ENCODE assay signal across 9 cellular contexts in the genomic region with DNA sequence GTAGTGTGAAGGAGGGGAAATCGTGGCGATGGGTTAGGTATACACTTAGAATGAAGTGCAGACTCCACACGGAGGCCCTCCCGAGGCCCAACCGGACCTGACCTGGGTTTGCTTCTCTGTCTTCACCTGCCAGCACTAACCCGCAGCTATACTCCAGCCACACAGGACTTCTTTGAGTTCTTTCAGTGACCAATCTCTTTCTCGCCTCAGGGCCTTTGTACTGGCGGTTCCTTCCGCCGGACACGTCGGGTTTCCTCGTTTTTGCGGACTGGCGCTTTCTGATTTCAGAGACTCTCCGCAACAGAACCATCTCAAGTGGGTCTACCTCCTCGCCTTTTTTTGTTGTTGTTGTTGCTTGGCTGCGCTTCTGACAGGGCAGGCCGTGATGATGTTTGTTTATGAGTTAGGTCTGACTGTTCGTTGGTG. TPM values are rescaled to one million over a fixed set of nuclear protein-coding genes. Genes with fewer than 3 reads are reported as not detected.
DNase-seq lines count a peak whose midpoint lies in the region; ATAC-seq and TF ChIP-seq lines count a peak whose summit lies in the region.
"Had no signal": no experiment of that assay in that cellular context is flagged by ENCODE, and none has a peak within 500 bp of the region (broad histone marks: within the 10 kb centered on the region; RNA-seq: fewer than 3 reads in every experiment).

A gene with protein sequence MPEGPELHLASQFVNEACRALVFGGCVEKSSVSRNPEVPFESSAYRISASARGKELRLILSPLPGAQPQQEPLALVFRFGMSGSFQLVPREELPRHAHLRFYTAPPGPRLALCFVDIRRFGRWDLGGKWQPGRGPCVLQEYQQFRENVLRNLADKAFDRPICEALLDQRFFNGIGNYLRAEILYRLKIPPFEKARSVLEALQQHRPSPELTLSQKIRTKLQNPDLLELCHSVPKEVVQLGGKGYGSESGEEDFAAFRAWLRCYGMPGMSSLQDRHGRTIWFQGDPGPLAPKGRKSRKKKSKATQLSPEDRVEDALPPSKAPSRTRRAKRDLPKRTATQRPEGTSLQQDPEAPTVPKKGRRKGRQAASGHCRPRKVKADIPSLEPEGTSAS (plus strand): TSS at position 244 of the 426 bp plus-strand sequence. CDS start 1,867 bp downstream, outside the sequence.

- H3F3A ChIP-seq in SK-N-SH (replicated peaks; ENCODE audit: insufficient read depth): peaks cover 17% of the 10 kb centered on the region

- CTCF ChIA-PET in SK-N-SH (lab: Yijun Ruan, JAX): interaction anchor here (0.7 to 3.3 kb wide), 2 partner anchors 12 to 21 kb away, joined by 3 to 18 read pairs; partner anchors contain the start of gene MAN2C1

- ATAC-seq in SK-N-SH treated with all-trans-retinoic acid at 6 μM for 48 hours: no peak

- H3K9me2 ChIP-seq in SK-N-SH: no peaks in the 10 kb centered on the region

- H3K36me3 ChIP-seq in SK-N-SH (replicated peaks in 1 of 2; ENCODE audit: control insufficient read depth in 1 of 2, insufficient read depth in 2 of 2, low read length in 1 of 2): no peaks in the 10 kb centered on the region

- POLR2A ChIA-PET in SK-N-SH (lab: Yijun Ruan, JAX): interaction anchor here (1.6 kb wide), 1 partner anchor 11 kb away, joined by 7 read pairs; the partner anchor contains the start of gene COMMD4

- 83% methylated on average over 20 of the region's 20 CpGs for WGBS in SK-N-SH (ENCODE audit: low lambda C conversion rate)
- WGBS in adipose tissue, 3 donors: 14 to 20% (median 20%) methylated on average over 20 of the region's 20 CpGs

- peaks cover 0 to 11% of the 10 kb centered on the region in 2 experiments; a peak in 1 of 4 replicates for H3K4me1 ChIP-seq in SK-N-SH (ENCODE audit: control insufficient read depth in 1 of 2, insufficient read depth in 2 of 2, low read depth in 1 of 2, low read length in 1 of 2)

- DNase-seq in SK-N-SH (no peak), DMS153 (lab: John Stamatoyannopoulos, UW) (no peak), iPS-NIHi7 (ENCODE audit: extremely low spot score) (no peak)
- no peak for DNase-seq in activated CD8-positive, alpha-beta memory T cell treated with anti-CD3 and anti-CD28 coated beads, Interleukin-2, amount 50 U/mL, for 4 hours
- DNase-seq: DND-41 had no signal

- H3K4me2 ChIP-seq in SK-N-SH: peak within 1 kb of the TSS; percentile 98

- no peaks in the 10 kb centered on the region for H4K20me1 ChIP-seq in SK-N-SH (ENCODE audit: insufficient read depth)

- H2AFZ ChIP-seq in SK-N-SH (ENCODE audit: low read depth): peak within 1 kb of the TSS; percentile 84; the same call in 1 of the 2 replicates

- TF ChIP-seq RAD21 in SK-N-SH (IDR thresholded peaks at IDR 0.05; ENCODE audit: low read length): no peak

- peak within 1 kb of the TSS in 1 of 2 experiments; percentile 73; a peak in 1 of 4 replicates for H3K27ac ChIP-seq in SK-N-SH (ENCODE audit: low read depth in 2 of 2, low read length in 1 of 2)
- no peak within 1 kb of the TSS for H3K27ac ChIP-seq in adipose tissue (ENCODE audit: low read depth, low read length)
- H3K27ac ChIP-seq in skin epidermis: peak within 1 kb of the TSS in 17 of 21 experiments; percentile 15 to 81 (median 60)

- peak within 1 kb of the TSS; percentile 74 for H3K9ac ChIP-seq in SK-N-SH

- H3K4me3 ChIP-seq in SK-N-SH (ENCODE audit: low read depth in 2 of 2, low read length in 1 of 2) (peak within 1 kb of the TSS; percentile 70 to 77), iPS-18c (ENCODE audit: insufficient read depth, low read depth, low read length) (peak within 1 kb of the TSS; percentile 90), skin epidermis (peak within 1 kb of the TSS; percentile 53 to 86 (median 73))

- no peak for TF ChIP-seq CTCF in SK-N-SH (IDR thresholded peaks at IDR 0.05)

- no peaks in the 10 kb centered on the region for H3K27me3 ChIP-seq in SK-N-SH (ENCODE audit: insufficient read depth)

- no peak for TF ChIP-seq EP300 in SK-N-SH (IDR thresholded peaks at IDR 0.05; ENCODE audit: borderline replicate concordance in 1 of 2, low read depth in 1 of 2, low read length in 1 of 2)

- H3K9me3 ChIP-seq in SK-N-SH: no peaks in the 10 kb centered on the region
- H3K9me3 ChIP-seq in iPS-18c (ENCODE audit: control insufficient read depth, insufficient read depth, low read length): no peaks in the 10 kb centered on the region

- no peaks in the 10 kb centered on the region for H3K79me2 ChIP-seq in SK-N-SH (ENCODE audit: insufficient read depth)

TF ChIP-seq in SK-N-SH, 30 proteins besides CTCF, POLR2A, EP300 and RAD21:
- TF ChIP-seq TAF1 (IDR thresholded peaks at IDR 0.05; ENCODE audit: borderline replicate concordance, low read depth, low read length) (no peak), JUND (IDR thresholded peaks at IDR 0.05) (no peak), MEF2A (IDR thresholded peaks at IDR 0.05; ENCODE audit: borderline replicate concordance, low read depth) (no peak), RFX5 (IDR thresholded peaks at IDR 0.05; ENCODE audit: low read length) (no peak), ELF1 (IDR thresholded peaks at IDR 0.05) (no peak), FOSL2 (IDR thresholded peaks at IDR 0.05; ENCODE audit: borderline replicate concordance, low read depth) (no peak), GABPA (IDR thresholded peaks at IDR 0.05; ENCODE audit: low read depth) (no peak), SIN3A (IDR thresholded peaks at IDR 0.05; ENCODE audit: borderline replicate concordance, low read depth, low read length) (no peak), TCF12 (IDR thresholded peaks at IDR 0.05) (no peak)
- TF ChIP-seq, protein P1, sequence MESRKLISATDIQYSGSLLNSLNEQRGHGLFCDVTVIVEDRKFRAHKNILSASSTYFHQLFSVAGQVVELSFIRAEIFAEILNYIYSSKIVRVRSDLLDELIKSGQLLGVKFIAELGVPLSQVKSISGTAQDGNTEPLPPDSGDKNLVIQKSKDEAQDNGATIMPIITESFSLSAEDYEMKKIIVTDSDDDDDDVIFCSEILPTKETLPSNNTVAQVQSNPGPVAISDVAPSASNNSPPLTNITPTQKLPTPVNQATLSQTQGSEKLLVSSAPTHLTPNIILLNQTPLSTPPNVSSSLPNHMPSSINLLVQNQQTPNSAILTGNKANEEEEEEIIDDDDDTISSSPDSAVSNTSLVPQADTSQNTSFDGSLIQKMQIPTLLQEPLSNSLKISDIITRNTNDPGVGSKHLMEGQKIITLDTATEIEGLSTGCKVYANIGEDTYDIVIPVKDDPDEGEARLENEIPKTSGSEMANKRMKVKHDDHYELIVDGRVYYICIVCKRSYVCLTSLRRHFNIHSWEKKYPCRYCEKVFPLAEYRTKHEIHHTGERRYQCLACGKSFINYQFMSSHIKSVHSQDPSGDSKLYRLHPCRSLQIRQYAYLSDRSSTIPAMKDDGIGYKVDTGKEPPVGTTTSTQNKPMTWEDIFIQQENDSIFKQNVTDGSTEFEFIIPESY (IDR thresholded peaks at IDR 0.05; ENCODE audit: borderline replicate concordance, low read depth): no peak
- TF ChIP-seq, protein P2, sequence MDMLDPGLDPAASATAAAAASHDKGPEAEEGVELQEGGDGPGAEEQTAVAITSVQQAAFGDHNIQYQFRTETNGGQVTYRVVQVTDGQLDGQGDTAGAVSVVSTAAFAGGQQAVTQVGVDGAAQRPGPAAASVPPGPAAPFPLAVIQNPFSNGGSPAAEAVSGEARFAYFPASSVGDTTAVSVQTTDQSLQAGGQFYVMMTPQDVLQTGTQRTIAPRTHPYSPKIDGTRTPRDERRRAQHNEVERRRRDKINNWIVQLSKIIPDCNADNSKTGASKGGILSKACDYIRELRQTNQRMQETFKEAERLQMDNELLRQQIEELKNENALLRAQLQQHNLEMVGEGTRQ (IDR thresholded peaks at IDR 0.05; ENCODE audit: borderline replicate concordance, low read depth, low read length): no peak
TF ChIP-seq in SK-N-SH: peak in this region for 0.

TF ChIP-seq in SK-N-SH treated with all-trans-retinoic acid at 6 μM for 48 hours, 23 proteins besides CTCF, POLR2A, EP300 and RAD21:
- TF ChIP-seq OSR1 (CRISPR knock-in tag; IDR thresholded peaks at IDR 0.05): no peak
- TF ChIP-seq BACH2 (CRISPR knock-in tag; IDR thresholded peaks at IDR 0.05; ENCODE audit: borderline replicate concordance): no peak
- TF ChIP-seq TOX (CRISPR knock-in tag; IDR thresholded peaks at IDR 0.05; ENCODE audit: borderline replicate concordance): no peak
- TF ChIP-seq CSRNP3 (CRISPR knock-in tag; IDR thresholded peaks at IDR 0.05): no peak
- TF ChIP-seq ESRRG (CRISPR knock-in tag; IDR thresholded peaks at IDR 0.05): no peak
- no peak for TF ChIP-seq PPARA (CRISPR knock-in tag; IDR thresholded peaks at IDR 0.05; ENCODE audit: borderline replicate concordance)
- TF ChIP-seq ZNF565 (CRISPR knock-in tag; conservative IDR thresholded peaks at IDR 0.05; ENCODE audit: low read depth): no peak
TF ChIP-seq in SK-N-SH treated with all-trans-retinoic acid at 6 μM for 48 hours: peak in this region for 0.

RNA-seq across cellular contexts. Expression of the gene that starts here (rescaled TPM):
- 11.4 and 12.0 TPM in 2 replicates for polyA plus RNA-seq in SK-N-SH (2012; rRNA removed)
- 2.1 and 2.8 TPM in 2 replicates for polyA plus RNA-seq in SK-N-SH (2012; cell fraction: cytosol; rRNA removed)
- polyA plus RNA-seq in SK-N-SH (2012; cell fraction: nucleus; rRNA removed): 75.4 and 115 TPM in 2 replicates
- polyA plus RNA-seq in adipose tissue: 10 to 100 TPM; 19.7 to 40.8 (median 21.4) TPM
